8 cellular contexts compared by ENCODE assay signal in genomic region chr12:108838194-108839010, GRCh38. TPM values are rescaled to one million over a fixed set of nuclear protein-coding genes. Genes with fewer than 3 reads are reported as not detected.
A peak's percentile ranks its signal among the peaks of the same experiment; 100 is the strongest.
DNase-seq lines count a peak whose midpoint lies in the region; ATAC-seq and TF ChIP-seq lines count a peak whose summit lies in the region.

No MANE protein-coding gene starts in this region.

- no peak for TF ChIP-seq CTCF in HL-60 (IDR thresholded peaks at IDR 0.05; ENCODE audit: insufficient read depth, low read length)

- H2AFZ ChIP-seq in Karpas-422 (ENCODE audit: low read length) = no peak overlapping the region

- H3K9me2 ChIP-seq in Karpas-422 (replicated peaks; ENCODE audit: insufficient read depth, low read length) = no peaks in the 10 kb centered on the region

- H4K20me1 ChIP-seq in Karpas-422 (ENCODE audit: insufficient read depth, low read depth, low read length) = no peaks in the 10 kb centered on the region

- ATAC-seq in GM19468 (IDR thresholded peaks at IDR 0.05; ENCODE audit: extremely low read depth, unreplicated experiment) = peak; percentile 55
- ATAC-seq in right cardiac atrium = peak; percentile 91 to 95

- no peaks in the 10 kb centered on the region for H3K79me2 ChIP-seq in Karpas-422 (ENCODE audit: low read length)

- peaks cover 63% of the 10 kb centered on the region for H3K4me1 ChIP-seq in adipocyte (ENCODE audit: control insufficient read depth, insufficient read depth, low read length)
- H3K4me1 ChIP-seq in right cardiac atrium (ENCODE audit: control insufficient read depth, insufficient read depth, low read length) = peaks cover 40% of the 10 kb centered on the region
- no peaks in the 10 kb centered on the region for H3K4me1 ChIP-seq in Karpas-422 (ENCODE audit: low read length)

- H3K36me3 ChIP-seq in adipocyte (ENCODE audit: control insufficient read depth, insufficient read depth, low read length, severe bottlenecking) (peaks cover 39% of the 10 kb centered on the region), Karpas-422 (ENCODE audit: insufficient read depth, low read length) (no peaks in the 10 kb centered on the region)

- H3K9me3 ChIP-seq in adipocyte (ENCODE audit: control insufficient read depth, low read length) = no peaks in the 10 kb centered on the region
- no peaks in the 10 kb centered on the region for H3K9me3 ChIP-seq in right cardiac atrium (ENCODE audit: control insufficient read depth, low read length)
- H3K9me3 ChIP-seq in Karpas-422 (ENCODE audit: low read length) = no peaks in the 10 kb centered on the region

- whole genome bisulfite sequencing in right cardiac atrium = 21% methylated on average over 14 of the region's 14 CpGs

- no peak overlapping the region for H3K4me2 ChIP-seq in Karpas-422 (ENCODE audit: low read depth, low read length, poor library complexity, severe bottlenecking)

- H3K9ac ChIP-seq in adipocyte (ENCODE audit: low read length) = peak overlapping the region; percentile 79
- no peak overlapping the region for H3K9ac ChIP-seq in Karpas-422 (ENCODE audit: low read length)

- H3K4me3 ChIP-seq in HL-60 (replicated peaks; ENCODE audit: insufficient read depth, low read length) = no peak overlapping the region
- H3K4me3 ChIP-seq in adipocyte (ENCODE audit: low read length) = peak overlapping the region; percentile 17
- no peak overlapping the region for H3K4me3 ChIP-seq in right cardiac atrium (ENCODE audit: low read length)
- no peak overlapping the region for H3K4me3 ChIP-seq in skin epidermis
- H3K4me3 ChIP-seq in Karpas-422 (ENCODE audit: low read length) = no peak overlapping the region

- peak overlapping the region; percentile 84 for H3K27ac ChIP-seq in HL-60 (replicated peaks)
- peak overlapping the region; percentile 98 for H3K27ac ChIP-seq in right cardiac atrium (ENCODE audit: low read length)
- peak overlapping the region in 20 of 21 experiments; percentile 67 to 92 (median 84) for H3K27ac ChIP-seq in skin epidermis
- H3K27ac ChIP-seq in Karpas-422 (ENCODE audit: low read length) = no peak overlapping the region

- no peaks in the 10 kb centered on the region for H3K27me3 ChIP-seq in HL-60 (ENCODE audit: insufficient read depth, poor library complexity, severe bottlenecking)
- no peaks in the 10 kb centered on the region for H3K27me3 ChIP-seq in adipocyte (replicated peaks; ENCODE audit: control insufficient read depth, insufficient read depth, low read length)
- no peaks in the 10 kb centered on the region for H3K27me3 ChIP-seq in right cardiac atrium (ENCODE audit: control insufficient read depth, insufficient read depth)
- no peaks in the 10 kb centered on the region for H3K27me3 ChIP-seq in Karpas-422 (ENCODE audit: low read length)

- DNase-seq in COLO668 (lab: John Stamatoyannopoulos, UW; ENCODE audit: unreplicated experiment) = peak; percentile 94
- DNase-seq in HL-60 (ENCODE audit: low read depth in 1 of 2, low spot score in 1 of 2) = peak; percentile 89 to 92
- DNase-seq in SKM-1 treated with dmso at 0.1 percent for 144 hours (lab: John Stamatoyannopoulos, UW; ENCODE audit: unreplicated experiment) = peak; percentile 72
- peak; percentile 96 for DNase-seq in adipocyte (ENCODE audit: low read depth)
- DNase-seq in right cardiac atrium = peak; percentile 91 to 93 (median 93)
- DNase-seq in Karpas-422 = no peak

- intact Hi-C loops in right cardiac atrium (cut with DNase I) = no loop called here

RNA-seq across cellular contexts. Expression of gene SSH1, which starts 19.0 kb away (rescaled TPM):
- 10 to 100 TPM; 39.2 to 46.6 (median 41.5) TPM for total RNA-seq in right cardiac atrium
- 11.6 TPM for polyA plus RNA-seq in right cardiac atrium
- 7.9 and 9.5 TPM in 2 replicates for total RNA-seq in Karpas-422 (2014; rRNA removed; shearing (Covaris generic); ENCODE audit: low replicate concordance)

RNA-seq across cellular contexts. Expression of gene DAO, which starts 41.5 kb away (rescaled TPM):
- not detected for total RNA-seq in right cardiac atrium
- polyA plus RNA-seq in right cardiac atrium = not detected
- total RNA-seq in Karpas-422 (2014; rRNA removed; shearing (Covaris generic); ENCODE audit: low replicate concordance) = not detected in 2 replicates
